Comparison of ENCODE assay signal across 8 cellular contexts in genomic region chr14:75399819-75400678, GRCh38. TPM values are rescaled to one million over a fixed set of nuclear protein-coding genes. Genes with fewer than 3 reads are reported as not detected.
DNase-seq lines count a peak whose midpoint lies in the region; ATAC-seq and TF ChIP-seq lines count a peak whose summit lies in the region.

No MANE protein-coding gene starts in this region.

- no peaks in the 10 kb centered on the region for H3K36me3 ChIP-seq in Loucy (ENCODE audit: insufficient read depth, low read length)
- no peaks in the 10 kb centered on the region for H3K36me3 ChIP-seq in sigmoid colon

- H4K20me1 ChIP-seq in Loucy (ENCODE audit: insufficient read depth, low read length, poor library complexity, severe bottlenecking): no peaks in the 10 kb centered on the region

- intact Hi-C loops in Right ventricle myocardium superior (cut with DNase I): no loop called here
- intact Hi-C loops in sigmoid colon (cut with DNase I): loop anchor here (2.0 kb wide), 1 partner anchor 27 kb away; no protein-coding TSS in a partner anchor

- TF ChIP-seq POLR2A in sigmoid colon (IDR thresholded peaks at IDR 0.05): no peak

- peak; percentile 88 for DNase-seq in Ammon's horn (ENCODE audit: low spot score)
- peak; percentile 60 for DNase-seq in SW480 (ENCODE audit: low spot score)
- peak; percentile 94 for DNase-seq in Right ventricle myocardium superior
- DNase-seq in sigmoid colon: peak; percentile 98
- no peak for DNase-seq in effector memory CD8-positive, alpha-beta T cell
- DNase-seq in SK-N-DZ (ENCODE audit: low spot score): no peak

- peak overlapping the region; percentile 44 for H3K4me2 ChIP-seq in Loucy (ENCODE audit: low read depth, low read length, poor library complexity, severe bottlenecking)

- no peak overlapping the region for H3K27ac Mint-ChIP-seq in effector memory CD8-positive, alpha-beta T cell

- H3K4me1 ChIP-seq in Loucy (ENCODE audit: insufficient read depth, low read length, poor library complexity, severe bottlenecking) (peaks cover 14% of the 10 kb centered on the region), sigmoid colon (peaks cover 0 to 29% (median 26%) of the 10 kb centered on the region in 4 donors)

- no peaks in the 10 kb centered on the region for H3K36me3 Mint-ChIP-seq in effector memory CD8-positive, alpha-beta T cell (ENCODE audit: insufficient read depth)

- no peak for TF ChIP-seq CTCF in Loucy (conservative IDR thresholded peaks at IDR 0.05; ENCODE audit: low read length)
- no peak for TF ChIP-seq CTCF in sigmoid colon (IDR thresholded peaks at IDR 0.05)

- no peaks in the 10 kb centered on the region for H3K9me2 ChIP-seq in Loucy (replicated peaks; ENCODE audit: low read depth, low read length)

- H3K9me3 Mint-ChIP-seq in effector memory CD8-positive, alpha-beta T cell: peaks cover 0 to 8% of the 10 kb centered on the region in 2 donors

- no peaks in the 10 kb centered on the region for H3K9me3 ChIP-seq in Loucy (ENCODE audit: insufficient read depth, low read depth, low read length)
- H3K9me3 ChIP-seq in sigmoid colon: no peaks in the 10 kb centered on the region

- H3K27me3 Mint-ChIP-seq in effector memory CD8-positive, alpha-beta T cell: peaks cover 41% of the 10 kb centered on the region in 2 donors

- peaks cover 3 to 8% of the 10 kb centered on the region in 2 donors for H3K4me1 Mint-ChIP-seq in effector memory CD8-positive, alpha-beta T cell (ENCODE audit: low read depth in 2 of 2)

- peak overlapping the region; percentile 21 for H2AFZ ChIP-seq in Loucy (ENCODE audit: low read length)

- peak; percentile 94 for ATAC-seq in Right ventricle myocardium superior (ENCODE audit: poor library complexity)
- no peak for ATAC-seq in HG03045 (IDR thresholded peaks at IDR 0.05; ENCODE audit: unreplicated experiment)
- no peak for ATAC-seq in effector memory CD8-positive, alpha-beta T cell (replicated peaks)

- no peaks in the 10 kb centered on the region for H3K79me2 ChIP-seq in Loucy (ENCODE audit: insufficient read depth, low read length)

- peak overlapping the region; percentile 75 to 90 (median 86) for H3K27ac ChIP-seq in sigmoid colon

- no peak overlapping the region for H3K4me3 Mint-ChIP-seq in effector memory CD8-positive, alpha-beta T cell

- no peak overlapping the region for H3K4me3 ChIP-seq in Loucy (ENCODE audit: low read length, poor library complexity, severe bottlenecking)
- no peak overlapping the region for H3K4me3 ChIP-seq in sigmoid colon

- TF ChIP-seq EP300 in sigmoid colon (IDR thresholded peaks at IDR 0.05): peak in 3 of 4 donors; percentile 23 to 63 (median 52)

- H3K27me3 ChIP-seq in Loucy (ENCODE audit: insufficient read depth, low read length, poor library complexity, severe bottlenecking): no peaks in the 10 kb centered on the region
- no peaks in the 10 kb centered on the region for H3K27me3 ChIP-seq in sigmoid colon

- no peak overlapping the region for H3K9ac ChIP-seq in Loucy (ENCODE audit: low read depth, low read length, poor library complexity, severe bottlenecking)

- H3F3A ChIP-seq in Loucy (ENCODE audit: low read depth): no peaks in the 10 kb centered on the region

- 17 to 31% methylated on average over 8 of the region's 8 CpGs for WGBS in sigmoid colon, 2 donors

RNA-seq across cellular contexts. Expression of gene JDP2, which starts 27.8 kb away (rescaled TPM):
- 22.1 TPM for total RNA-seq in Right ventricle myocardium superior
- 10 to 100 TPM; 54.9 to 90.0 (median 58.0) TPM for total RNA-seq in sigmoid colon
- 10 to 100 TPM; 24.5 to 46.8 (median 32.8) TPM for polyA plus RNA-seq in sigmoid colon
- 4.4 and 5.8 TPM in 2 replicates for polyA plus RNA-seq in SK-N-DZ (2014; cell fraction: cytosol; rRNA removed)
- polyA plus RNA-seq in SK-N-DZ (2014; cell fraction: nucleus; rRNA removed): 3.3 and 3.5 TPM in 2 replicates

Comparison
In these comparisons a context has a peak if more than half of its experiments do, and no peak if none do; other contexts are left out.
1. DNase-seq: peak in Ammon's horn (single experiment), SW480 (single experiment), Right ventricle myocardium superior (single experiment) and sigmoid colon (single experiment); none in effector memory CD8-positive, alpha-beta T cell (0 of 3) and SK-N-DZ (single experiment).